In genomic region chr7:83704564-83704963, GRCh38 we compare ENCODE assay signal across 23 cellular contexts. TPM values are rescaled to one million over a fixed set of nuclear protein-coding genes. Genes with fewer than 3 reads are reported as not detected.
DNase-seq lines count a peak whose midpoint lies in the region; FAIRE-seq and TF ChIP-seq lines count a peak whose summit lies in the region.
"Had no signal": no experiment of that assay in that cellular context is flagged by ENCODE, and none has a peak within 500 bp of the region (broad histone marks: within the 10 kb centered on the region; RNA-seq: fewer than 3 reads in every experiment).

No MANE protein-coding gene starts in this region.

- no peaks in the 10 kb centered on the region for H3K4me1 Mint-ChIP-seq in Caco-2 (ENCODE audit: low read depth, unreplicated experiment)
- peaks cover 2 to 3% of the 10 kb centered on the region in 2 experiments; a peak in 1 of 4 replicates for H3K4me1 Mint-ChIP-seq in H9
- H3K4me1 Mint-ChIP-seq: CD4-positive, CD25-positive, alpha-beta regulatory T cell; GM23338 had no signal

- peaks cover 11% of the 10 kb centered on the region for H3K9me3 Mint-ChIP-seq in Caco-2 (ENCODE audit: unreplicated experiment)
- H3K9me3 Mint-ChIP-seq in H9: peaks cover 0 to 10% of the 10 kb centered on the region in 2 experiments; a peak in 2 of 5 replicates

- 89% methylated on average over 3 of the region's 3 CpGs; no CpG with 5 or more reads in 1 of the 2 experiments for WGBS in H1 (ENCODE audit: extremely low coverage in 1 of 2, insufficient coverage in 1 of 2, insufficient read length in 1 of 2, insufficient replicate concordance in 2 of 2, low coverage in 1 of 2, low lambda C conversion rate in 2 of 2, missing lambda C conversion rate in 1 of 2), 2 experiments
- WGBS in trophoblast cell (ENCODE audit: extremely low coverage, insufficient coverage, insufficient read length): no CpG with 5 or more reads among the region's 3 CpGs
- no CpG with 5 or more reads among the region's 3 CpGs for WGBS in H9 (ENCODE audit: extremely low coverage, insufficient read length, low lambda C conversion rate)

- no peak overlapping the region for H4K8ac ChIP-seq in H1 (ENCODE audit: extremely low read depth, insufficient read depth, low read length)
- no peak overlapping the region for H4K8ac ChIP-seq in trophoblast cell (ENCODE audit: low read depth, low read length)
- no peak overlapping the region for H4K8ac ChIP-seq in H9 (replicated peaks; ENCODE audit: insufficient read length, low read depth, low read length)

- no peak overlapping the region for H4K5ac ChIP-seq in H1 (ENCODE audit: insufficient read length, low read depth, low read length)
- H4K5ac ChIP-seq in H9 (ENCODE audit: insufficient read length, low read depth, low read length): no peak overlapping the region

- no peak overlapping the region for H3K4ac ChIP-seq in H1 (replicated peaks; ENCODE audit: insufficient read length, low read depth, low read length)
- no peak overlapping the region for H3K4ac ChIP-seq in trophoblast cell (ENCODE audit: low read depth, low read length)
- no peak overlapping the region for H3K4ac ChIP-seq in H9 (ENCODE audit: low read depth, low read length)

- H3K14ac ChIP-seq in H1 (ENCODE audit: insufficient read length) (no peak overlapping the region), trophoblast cell (ENCODE audit: low read length) (no peak overlapping the region), H9 (ENCODE audit: insufficient read depth, low read length) (no peak overlapping the region)

- H3K36me3 Mint-ChIP-seq in Caco-2 (ENCODE audit: insufficient read depth, unreplicated experiment): no peaks in the 10 kb centered on the region
- peaks cover 0 to 14% (median 12%) of the 10 kb centered on the region in 3 experiments; a peak in 4 of 7 replicates for H3K36me3 Mint-ChIP-seq in H9 (ENCODE audit: insufficient read depth in 1 of 3, low read depth in 3 of 3)
- H3K36me3 Mint-ChIP-seq: CD4-positive, CD25-positive, alpha-beta regulatory T cell had no signal

- no peak overlapping the region for H2BK15ac ChIP-seq in H1 (ENCODE audit: low read length)
- H2BK15ac ChIP-seq in H9 (ENCODE audit: low read depth, low read length): no peak overlapping the region

- H3K9ac ChIP-seq in H1 (replicated peaks in 1 of 4; ENCODE audit: extremely low read depth in 1 of 4, low read depth in 3 of 4, low read length in 3 of 4) (no peak overlapping the region), trophoblast cell (ENCODE audit: low read length) (no peak overlapping the region), H9 (ENCODE audit: extremely low read depth, insufficient read length, low read length) (no peak overlapping the region)
- H3K9ac ChIP-seq: BLaER1 had no signal

- H4K91ac ChIP-seq in H1 (replicated peaks; ENCODE audit: insufficient read length, low read length): no peak overlapping the region
- H4K91ac ChIP-seq in trophoblast cell (ENCODE audit: low read depth, low read length): no peak overlapping the region
- no peak overlapping the region for H4K91ac ChIP-seq in H9 (ENCODE audit: insufficient read length, low read depth, low read length)

- no peaks in the 10 kb centered on the region for H3K36me3 ChIP-seq in Caco-2 (ENCODE audit: control insufficient read depth, insufficient read depth, low read length)
- H3K36me3 ChIP-seq in H1 (ENCODE audit: control insufficient read depth in 2 of 4, insufficient read depth in 4 of 4, low read length in 3 of 4): no peaks in the 10 kb centered on the region
- no peaks in the 10 kb centered on the region for H3K36me3 ChIP-seq in trophoblast cell (ENCODE audit: control insufficient read depth in 1 of 2, insufficient read depth in 2 of 2, low read length in 2 of 2)
- H3K36me3 ChIP-seq: BLaER1, MG63, SJSA1 had no signal

- TF ChIP-seq CTCF in Caco-2 (IDR thresholded peaks at IDR 0.05; ENCODE audit: insufficient read depth in 1 of 2, low read depth in 1 of 2, low read length in 1 of 2, severe bottlenecking in 1 of 2, unreplicated experiment in 1 of 2): no peak
- TF ChIP-seq CTCF in H1 (IDR thresholded peaks at IDR 0.05; ENCODE audit: control extremely low read depth in 1 of 3, insufficient read depth in 1 of 3, low read depth in 1 of 3, low read length in 3 of 3): no peak
- no peak for TF ChIP-seq CTCF in dorsolateral prefrontal cortex (IDR thresholded peaks at IDR 0.05 in 54 of 56, conservative IDR thresholded peaks at IDR 0.05 in 2 of 56; ENCODE audit: low read depth in 1 of 56, partially characterized antibody in 56 of 56)
- TF ChIP-seq CTCF in H9 (conservative IDR thresholded peaks at IDR 0.05): no peak

- H3K4me2 ChIP-seq in H1 (ENCODE audit: insufficient read depth in 1 of 2, low read depth in 2 of 2, low read length in 2 of 2) (no peak overlapping the region), trophoblast cell (ENCODE audit: low read length) (no peak overlapping the region), H9 (ENCODE audit: insufficient read depth, insufficient read length, low read length) (no peak overlapping the region)
- H3K4me2 ChIP-seq: BLaER1, GM23338 had no signal

- H2BK120ac ChIP-seq in H1 (replicated peaks; ENCODE audit: low read depth, low read length) (no peak overlapping the region), trophoblast cell (ENCODE audit: insufficient read depth, low read length, poor library complexity) (no peak overlapping the region), H9 (ENCODE audit: low read depth, low read length, poor library complexity, severe bottlenecking) (no peak overlapping the region)

- H3K4me3 Mint-ChIP-seq in Caco-2 (ENCODE audit: unreplicated experiment): no peak overlapping the region
- H3K4me3 Mint-ChIP-seq in H9: no peak overlapping the region
- H3K4me3 Mint-ChIP-seq: CD4-positive, CD25-positive, alpha-beta regulatory T cell; GM23338 had no signal

- H4K12ac ChIP-seq in trophoblast cell (ENCODE audit: low read depth, low read length): no peak overlapping the region

- no peaks in the 10 kb centered on the region for H4K20me1 ChIP-seq in H1 (replicated peaks in 1 of 2; ENCODE audit: control insufficient read depth in 1 of 2, insufficient read depth in 2 of 2, low read length in 2 of 2)
- no peaks in the 10 kb centered on the region for H4K20me1 ChIP-seq in H9 (ENCODE audit: control insufficient read depth, insufficient read depth, insufficient read length)
- H4K20me1 ChIP-seq: BLaER1 had no signal

- TF ChIP-seq RAD21 in Ishikawa (IDR thresholded peaks at IDR 0.05; ENCODE audit: low read depth): no peak
- no peak for TF ChIP-seq RAD21 in H1 (IDR thresholded peaks at IDR 0.05 in 1 of 2, conservative IDR thresholded peaks at IDR 0.05 in 1 of 2; ENCODE audit: low read depth in 2 of 2, low read length in 2 of 2)

- no TSS peak for BruUV-seq in Caco-2 (replicated peaks; lab: Mats Ljungman, UMichigan)

- no peak for TF ChIP-seq POLR2A in H1 (IDR thresholded peaks at IDR 0.05; ENCODE audit: control extremely low read depth in 1 of 2, low read depth in 2 of 2, low read length in 2 of 2)

- H3K27ac ChIP-seq in H1 (ENCODE audit: low read depth, low read length): no peak overlapping the region
- H3K27ac ChIP-seq in trophoblast cell (ENCODE audit: low read depth, low read length): no peak overlapping the region
- no peak overlapping the region for H3K27ac ChIP-seq in dorsolateral prefrontal cortex
- H3K27ac ChIP-seq in H9 (ENCODE audit: insufficient read length, low read depth, low read length): no peak overlapping the region
- H3K27ac ChIP-seq: BLaER1, SJSA1 had no signal

- H2BK5ac ChIP-seq in H1 (ENCODE audit: low read depth, low read length) (no peak overlapping the region), trophoblast cell (ENCODE audit: low read depth, low read length, poor library complexity) (no peak overlapping the region), H9 (ENCODE audit: insufficient read length, low read length) (no peak overlapping the region)

- no peaks in the 10 kb centered on the region for H3K27me3 Mint-ChIP-seq in Caco-2 (ENCODE audit: insufficient read depth, unreplicated experiment)
- peaks cover 12% of the 10 kb centered on the region for H3K27me3 Mint-ChIP-seq in H9 (ENCODE audit: low read depth)
- H3K27me3 Mint-ChIP-seq: CD4-positive, CD25-positive, alpha-beta regulatory T cell had no signal

- 0 out of 2 replicates have a peak, but pooled peaks cover 3% of the 10 kb centered on the region for H3K9me3 ChIP-seq in Caco-2
- no peaks in the 10 kb centered on the region for H3K9me3 ChIP-seq in H1 (ENCODE audit: insufficient read depth in 2 of 2, low read depth in 1 of 2, low read length in 1 of 2)
- H3K9me3 ChIP-seq in trophoblast cell (ENCODE audit: insufficient read depth, low read depth, low read length): no peaks in the 10 kb centered on the region
- no peaks in the 10 kb centered on the region for H3K9me3 ChIP-seq in H9 (ENCODE audit: control insufficient read depth, low read depth, low read length)
- H3K9me3 ChIP-seq: MG63, SJSA1 had no signal

- H2AK5ac ChIP-seq in H1 (ENCODE audit: low read depth, low read length): no peak overlapping the region
- H2AK5ac ChIP-seq in trophoblast cell (ENCODE audit: low read length): no peak overlapping the region
- no peak overlapping the region for H2AK5ac ChIP-seq in H9 (ENCODE audit: insufficient read length, low read length)

- CTCF ChIA-PET in Caco-2 (lab: Charles Lee): no interaction called here
- CTCF ChIA-PET in H1 (lab: Charles Lee; ENCODE audit: partially characterized antibody): no interaction called here

- intact Hi-C loops in Caco-2 (cut with micrococcal nuclease; ENCODE audit: unreplicated experiment): loop anchor here (1.0 kb wide), 1 partner anchor 19 kb away; no protein-coding TSS in a partner anchor
- intact Hi-C loops in dorsolateral prefrontal cortex (cut with DNase I): no loop called here

- POLR2A ChIA-PET in Caco-2 (lab: Charles Lee): no interaction called here
- POLR2A ChIA-PET in H1 (lab: Charles Lee; ENCODE audit: partially characterized antibody): no interaction called here

- no peak overlapping the region for H3T11ph ChIP-seq in H9 (ENCODE audit: low read length)

- H3K4me3 ChIP-seq in Caco-2 (ENCODE audit: low read depth, low read length) (no peak overlapping the region), H1 (ENCODE audit: extremely low read depth in 1 of 4, insufficient read depth in 2 of 4, low read depth in 3 of 4, low read length in 4 of 4) (no peak overlapping the region), trophoblast cell (ENCODE audit: low read depth, low read length) (no peak overlapping the region), dorsolateral prefrontal cortex (no peak overlapping the region)
- H3K4me3 ChIP-seq: BLaER1, GM23338, MG63, SJSA1 had no signal

- H2BK20ac ChIP-seq in H1 (ENCODE audit: low read length) (no peak overlapping the region), H9 (ENCODE audit: low read depth, low read length, poor library complexity, severe bottlenecking) (no peak overlapping the region)

- peaks cover 10% of the 10 kb centered on the region for H3K4me1 ChIP-seq in Caco-2
- H3K4me1 ChIP-seq in H1 (replicated peaks in 1 of 4; ENCODE audit: control insufficient read depth in 3 of 4, insufficient read depth in 4 of 4, low read length in 3 of 4): no peaks in the 10 kb centered on the region
- no peaks in the 10 kb centered on the region for H3K4me1 ChIP-seq in trophoblast cell (ENCODE audit: control insufficient read depth in 1 of 2, insufficient read depth in 2 of 2, low read length in 2 of 2)
- no peaks in the 10 kb centered on the region for H3K4me1 ChIP-seq in H9 (ENCODE audit: insufficient read depth, low read length)
- H3K4me1 ChIP-seq: SJSA1 had no signal

- no peak overlapping the region for H3K27ac Mint-ChIP-seq in Caco-2 (ENCODE audit: unreplicated experiment)
- H3K27ac Mint-ChIP-seq in H9: 0 out of 7 replicates have a peak overlapping the region, but pooled peaks of 1 of the 3 experiments have one; percentile 20
- H3K27ac Mint-ChIP-seq: CD4-positive, CD25-positive, alpha-beta regulatory T cell; GM23338 had no signal

- H2AFZ ChIP-seq in H1 (ENCODE audit: low read length) (no peak overlapping the region), trophoblast cell (ENCODE audit: insufficient read depth, low read length, poor library complexity) (no peak overlapping the region), H9 (ENCODE audit: low read length) (no peak overlapping the region)
- H2AFZ ChIP-seq: GM23338 had no signal

- DNase-seq in Caco-2 (peak; percentile 52 to 53), H1 (ENCODE audit: low read depth in 1 of 2, low spot score in 2 of 2) (no peak), trophoblast cell (peak; percentile 46 to 75), islet precursor cell (no peak), dorsolateral prefrontal cortex (no peak), H9 (no peak), occipital lobe (lab: John Stamatoyannopoulos, UW) (no peak)
- DNase-seq: 8988T; CD4-positive, CD25-positive, alpha-beta regulatory T cell; DMS53; HCEC 1CT; KBM-7; MG63; NCI-H2029; NCI-H446; NCI-H524 treated with DMSO at 0.1 percent for 48 hours; NCI-H774 had no signal

- H3K56ac ChIP-seq in H1 (replicated peaks; ENCODE audit: insufficient read length, low read depth, low read length): no peak overlapping the region
- no peak overlapping the region for H3K56ac ChIP-seq in H9 (ENCODE audit: insufficient read length, low read depth, low read length)

- no peaks in the 10 kb centered on the region for H3K23me2 ChIP-seq in H1 (ENCODE audit: low read depth, low read length)
- H3K23me2 ChIP-seq in H9 (ENCODE audit: insufficient read length, low read depth, low read length, poor library complexity, severe bottlenecking): no peaks in the 10 kb centered on the region

- H3K79me2 ChIP-seq in H1 (ENCODE audit: control insufficient read depth in 1 of 2, insufficient read depth in 2 of 2, low read length in 2 of 2): no peaks in the 10 kb centered on the region
- H3K79me2 ChIP-seq in trophoblast cell (ENCODE audit: control insufficient read depth, insufficient read depth, low read length, poor library complexity): no peaks in the 10 kb centered on the region
- H3K79me2 ChIP-seq in H9 (ENCODE audit: insufficient read depth, low read length): no peaks in the 10 kb centered on the region

- no peaks in the 10 kb centered on the region for H3K79me1 ChIP-seq in H1 (ENCODE audit: low read depth, low read length)
- no peaks in the 10 kb centered on the region for H3K79me1 ChIP-seq in trophoblast cell (ENCODE audit: low read length)
- no peaks in the 10 kb centered on the region for H3K79me1 ChIP-seq in H9 (ENCODE audit: insufficient read depth, low read depth, low read length, poor library complexity, severe bottlenecking)

- peak; percentile 56; the same call in 1 of the 2 replicates for TF ChIP-seq EP300 in Ishikawa (IDR thresholded peaks at IDR 0.05; ENCODE audit: borderline replicate concordance)
- no peak for TF ChIP-seq EP300 in H1 (IDR thresholded peaks at IDR 0.05; ENCODE audit: borderline replicate concordance in 1 of 2, low read depth in 2 of 2, low read length in 2 of 2)

- H3K18ac ChIP-seq in H1 (ENCODE audit: extremely low read depth, low read length): no peak overlapping the region
- no peak overlapping the region for H3K18ac ChIP-seq in trophoblast cell (ENCODE audit: low read length)
- H3K18ac ChIP-seq in H9 (ENCODE audit: insufficient read length, low read depth, low read length): no peak overlapping the region

- H2BK12ac ChIP-seq in H1 (ENCODE audit: low read depth, low read length) (no peak overlapping the region), trophoblast cell (ENCODE audit: low read length) (no peak overlapping the region), H9 (ENCODE audit: insufficient read length, low read depth, low read length) (no peak overlapping the region)

- no peak overlapping the region for H3K23ac ChIP-seq in H1 (ENCODE audit: insufficient read length)
- no peak overlapping the region for H3K23ac ChIP-seq in trophoblast cell (ENCODE audit: low read length)
- no peak overlapping the region for H3K23ac ChIP-seq in H9 (ENCODE audit: insufficient read length, low read depth, low read length)

- H3K27me3 ChIP-seq in Caco-2 (replicated peaks; ENCODE audit: control insufficient read depth, insufficient read depth, low read length) (no peaks in the 10 kb centered on the region), H1 (replicated peaks in 1 of 4; ENCODE audit: control insufficient read depth in 3 of 4, extremely low read depth in 1 of 4, insufficient read depth in 3 of 4, low read length in 3 of 4) (peaks cover 0 to 1% (median 0%) of the 10 kb centered on the region in 4 experiments; a peak in 1 of 7 replicates), trophoblast cell (ENCODE audit: insufficient read depth, low read length) (no peaks in the 10 kb centered on the region), dorsolateral prefrontal cortex (no peaks in the 10 kb centered on the region), H9 (ENCODE audit: insufficient read depth, low read length) (no peaks in the 10 kb centered on the region)
- H3K27me3 ChIP-seq: BLaER1, MG63, SJSA1 had no signal

- FAIRE-seq in H1 (lab: Jason Lieb, UNC): no peak
- FAIRE-seq: HepG2 had no signal

RNA-seq across cellular contexts. Expression of gene SEMA3E, which starts 55.6 kb away (rescaled TPM):
- 0.20 TPM in 1 of 2 replicates, not detected in the other for total RNA-seq in Caco-2 (2022)
- 0.93 and 1.9 TPM in 2 replicates for total RNA-seq in H1 (2021; fragmentation: NEBNext Ultra II Directional; extraction: Animal tissue kit (Norgen Biotek cat#: 25700))
- polyA plus RNA-seq in H1 (2011; rRNA removed): 0.94 and 1.3 TPM in 2 replicates
- polyA plus RNA-seq in H1 (2011; cell fraction: cytosol; rRNA removed): 1.6 TPM
- 0.47 TPM for polyA plus RNA-seq in H1 (2011; cell fraction: nucleus; rRNA removed)
- 1.0 to 4.7 TPM (median 3.2 TPM) in 4 replicates for polyA plus RNA-seq in H1 (2012, experiment 1 of 2)
- polyA plus RNA-seq in H1 (2012, experiment 2 of 2): 0.04 TPM
- polyA plus RNA-seq in H1 (2013, experiment 1 of 2): 1.0 TPM
- 0.72 TPM for polyA plus RNA-seq in H1 (2013, experiment 2 of 2)
- 2.7 and 2.9 TPM in 2 replicates for polyA minus RNA-seq in H1 (2011; rRNA and poly(A)+ RNA removed)
- polyA minus RNA-seq in H1 (2011; cell fraction: cytosol; rRNA and poly(A)+ RNA removed): 1.0 TPM
- polyA minus RNA-seq in H1 (2011; cell fraction: nucleus; rRNA and poly(A)+ RNA removed): 2.0 TPM
- 0.18 and 0.23 TPM in 2 replicates for polyA plus RNA-seq in trophoblast cell (2013)
- 10 to 100 TPM in 89 of 120 experiments, 1 to 10 TPM in 30, under 1 TPM in 1; 0.98 to 29.5 (median 13.9) TPM for total RNA-seq in dorsolateral prefrontal cortex
- 0.39 and 0.61 TPM in 2 replicates for total RNA-seq in H9 (2021)
- 22.9 TPM for total RNA-seq in occipital lobe
- total RNA-seq: CD4-positive, CD25-positive, alpha-beta regulatory T cell; HepG2; HT1080 had no signal
- polyA plus RNA-seq: CD4-positive, CD25-positive, alpha-beta regulatory T cell; HepG2 had no signal

Comparison
In these comparisons a context has a peak if more than half of its experiments do, and no peak if none do; other contexts are left out.
1. DNase-seq: peak in Caco-2 (2 of 2) and trophoblast cell (2 of 2); none in H1 (0 of 2), islet precursor cell (single experiment), dorsolateral prefrontal cortex (0 of 10), H9 (single experiment) and occipital lobe (single experiment).